21 cellular contexts compared by ENCODE assay signal in the genomic region with DNA sequence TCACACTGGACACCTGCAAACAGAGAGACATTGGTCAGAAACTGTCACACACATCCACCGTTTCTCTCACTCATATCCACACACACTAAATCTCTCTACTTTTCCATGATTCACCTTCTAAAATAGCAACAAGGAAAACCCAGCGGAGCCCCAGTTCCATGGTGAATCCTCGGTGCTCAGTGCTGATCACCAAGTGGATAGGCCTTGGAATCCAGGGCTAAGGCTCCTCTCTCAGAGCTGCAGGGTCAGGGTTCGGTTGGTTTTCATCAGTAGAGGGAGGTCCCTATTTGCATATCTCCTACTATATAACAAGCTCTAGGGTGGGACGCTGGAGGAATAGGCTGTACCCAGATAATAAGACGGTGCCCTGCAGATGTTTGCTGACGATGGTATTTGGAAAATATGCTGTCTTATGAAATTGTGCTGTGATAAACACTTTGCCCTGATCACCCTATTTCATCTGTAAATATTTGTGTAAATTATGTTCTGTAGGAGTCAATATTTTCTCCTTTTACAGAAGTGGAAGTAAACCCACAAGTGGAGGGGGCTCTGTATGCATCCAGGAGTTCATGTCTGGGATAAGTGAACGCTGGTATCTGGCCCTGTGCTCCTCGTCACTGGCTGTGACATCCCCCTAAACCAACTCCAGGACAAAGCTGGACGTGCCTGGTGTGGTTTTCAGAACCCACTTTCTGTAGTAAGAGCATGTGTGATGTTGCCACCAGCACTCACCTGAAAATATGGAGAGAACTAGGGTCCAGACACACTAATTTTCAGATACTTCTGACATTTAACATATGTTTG.
DNase-seq lines count a peak whose midpoint lies in the region; ATAC-seq and TF ChIP-seq lines count a peak whose summit lies in the region.
"Had no signal": no experiment of that assay in that cellular context is flagged by ENCODE, and none has a peak within 500 bp of the region (broad histone marks: within the 10 kb centered on the region; RNA-seq: fewer than 3 reads in every experiment).

No MANE protein-coding gene starts in this region.

- H3K27ac Mint-ChIP-seq in activated B cell treated with CpG ODN at 0.5 μM for 24 hours: peak overlapping the region; percentile 70
- no peak overlapping the region for H3K27ac Mint-ChIP-seq in stimulated activated memory B cell treated with anti-CD40 and anti-IgM and Interleukin-4, amounts not matched to agents 10 μg/mL and 1 μg/mL and 100 μg/mL, for 72 hours

- DNase-seq in DND-41 (no peak), activated B cell treated with CpG ODN at 0.5 μM for 24 hours (no peak), H4 (ENCODE audit: low spot score) (no peak)
- DNase-seq: C1 segment of cervical spinal cord, EL, GF-D8, MM.1S, NCI-H1048, NCI-H1417 treated with DMSO at 0.1 percent for 48 hours, NCI-H1930, NCI-H2227 treated with DMSO at 0.1 percent for 48 hours, NCI-H510A, NCI-H774, OCI-M1 had no signal

- POLR2A ChIA-PET in activated B cell treated with CpG ODN at 0.5 μM for 24 hours (lab: Charles Lee): interaction anchor here (0.6 to 1.7 kb wide), 2 partner anchors 373 to 559 kb away, joined by 10 to 15 read pairs; no protein-coding TSS in a partner anchor

- H3K27ac ChIP-seq in DND-41 (ENCODE audit: low read length): peak overlapping the region; percentile 91
- peak overlapping the region; percentile 63 for H3K27ac ChIP-seq in KOPT-K1 (ENCODE audit: low read depth, low read length, poor library complexity, severe bottlenecking)
- H3K27ac ChIP-seq: SJSA1 had no signal

- H3K79me2 ChIP-seq in DND-41 (ENCODE audit: insufficient read depth, low read length): no peaks in the 10 kb centered on the region

- peak overlapping the region; percentile 77 for H3K4me3 Mint-ChIP-seq in activated B cell treated with CpG ODN at 0.5 μM for 24 hours
- H3K4me3 Mint-ChIP-seq in stimulated activated memory B cell treated with anti-CD40 and anti-IgM and Interleukin-4, amounts not matched to agents 10 μg/mL and 1 μg/mL and 100 μg/mL, for 72 hours: peak overlapping the region; percentile 80
- H3K4me3 Mint-ChIP-seq: CD8-positive, alpha-beta memory T cell had no signal

- peak overlapping the region; percentile 50 for H3K9ac ChIP-seq in DND-41 (ENCODE audit: low read depth, low read length)

- H3K4me1 ChIP-seq in DND-41 (ENCODE audit: insufficient read depth, low read length): peaks cover 42% of the 10 kb centered on the region
- H3K4me1 ChIP-seq: SJSA1 had no signal

- H3K4me3 ChIP-seq in DND-41 (ENCODE audit: low read depth in 1 of 2, low read length in 2 of 2): no peak overlapping the region
- H3K4me3 ChIP-seq: SJSA1 had no signal

- H3K9me3 ChIP-seq in DND-41 (ENCODE audit: insufficient read depth, low read length, severe bottlenecking) (no peaks in the 10 kb centered on the region), KOPT-K1 (ENCODE audit: insufficient read depth, low read length, poor library complexity, severe bottlenecking) (no peaks in the 10 kb centered on the region)
- H3K9me3 ChIP-seq: SJSA1 had no signal

- intact Hi-C loops in activated B cell treated with CpG ODN at 0.5 μM for 24 hours (cut with micrococcal nuclease): no loop called here

- H3K27me3 Mint-ChIP-seq in activated B cell treated with CpG ODN at 0.5 μM for 24 hours: peaks cover 9% of the 10 kb centered on the region
- H3K27me3 Mint-ChIP-seq in stimulated activated memory B cell treated with anti-CD40 and anti-IgM and Interleukin-4, amounts not matched to agents 10 μg/mL and 1 μg/mL and 100 μg/mL, for 72 hours: peaks cover 13% of the 10 kb centered on the region

- peaks cover 7% of the 10 kb centered on the region for H3K4me1 Mint-ChIP-seq in activated B cell treated with CpG ODN at 0.5 μM for 24 hours
- H3K4me1 Mint-ChIP-seq in stimulated activated memory B cell treated with anti-CD40 and anti-IgM and Interleukin-4, amounts not matched to agents 10 μg/mL and 1 μg/mL and 100 μg/mL, for 72 hours: peaks cover 18% of the 10 kb centered on the region

- H2AFZ ChIP-seq in DND-41 (ENCODE audit: low read depth, low read length): peak overlapping the region; percentile 67

- H3K36me3 ChIP-seq in DND-41 (ENCODE audit: insufficient read depth, low read length): no peaks in the 10 kb centered on the region
- no peaks in the 10 kb centered on the region for H3K36me3 ChIP-seq in KOPT-K1 (ENCODE audit: insufficient read depth, low read length)
- H3K36me3 ChIP-seq: SJSA1 had no signal

- no peaks in the 10 kb centered on the region for H3K36me3 Mint-ChIP-seq in activated B cell treated with CpG ODN at 0.5 μM for 24 hours (ENCODE audit: low read depth)
- H3K36me3 Mint-ChIP-seq in stimulated activated memory B cell treated with anti-CD40 and anti-IgM and Interleukin-4, amounts not matched to agents 10 μg/mL and 1 μg/mL and 100 μg/mL, for 72 hours: no peaks in the 10 kb centered on the region
- H3K36me3 Mint-ChIP-seq: CD8-positive, alpha-beta memory T cell had no signal

- CTCF ChIA-PET in activated B cell treated with CpG ODN at 0.5 μM for 24 hours (lab: Charles Lee): interaction anchor here (0.6 kb wide), 1 partner anchor 301 kb away, joined by 4 read pairs; no protein-coding TSS in a partner anchor

- H3K9me3 Mint-ChIP-seq in activated B cell treated with CpG ODN at 0.5 μM for 24 hours: no peaks in the 10 kb centered on the region
- no peaks in the 10 kb centered on the region for H3K9me3 Mint-ChIP-seq in stimulated activated memory B cell treated with anti-CD40 and anti-IgM and Interleukin-4, amounts not matched to agents 10 μg/mL and 1 μg/mL and 100 μg/mL, for 72 hours
- H3K9me3 Mint-ChIP-seq: CD8-positive, alpha-beta memory T cell had no signal

- peak overlapping the region; percentile 51 for H3K4me2 ChIP-seq in DND-41 (ENCODE audit: insufficient read depth, low read length)

- H4K20me1 ChIP-seq in DND-41 (ENCODE audit: insufficient read depth, low read length): no peaks in the 10 kb centered on the region

- H3K27me3 ChIP-seq in DND-41 (ENCODE audit: insufficient read depth, low read length, poor library complexity): no peaks in the 10 kb centered on the region
- H3K27me3 ChIP-seq: SJSA1 had no signal

- TF ChIP-seq CTCF in DND-41 (IDR thresholded peaks at IDR 0.05; ENCODE audit: borderline replicate concordance, extremely low read depth, low read length, poor library complexity, severe bottlenecking) (no peak), activated B cell treated with CpG ODN at 0.5 μM for 24 hours (IDR thresholded peaks at IDR 0.05) (no peak)

- ATAC-seq in DND-41 (ENCODE audit: insufficient read depth, low read depth) (0 out of 3 replicates have a peak, but pooled peaks have one; percentile 22), activated B cell treated with CpG ODN at 0.5 μM for 24 hours (ENCODE audit: low read depth) (no peak), GM18517 (IDR thresholded peaks at IDR 0.05; ENCODE audit: unreplicated experiment) (no peak), GM21723 (IDR thresholded peaks at IDR 0.05; ENCODE audit: unreplicated experiment) (no peak)
- ATAC-seq in stimulated activated memory B cell treated with anti-CD40 and anti-IgM and Interleukin-4, amounts not matched to agents 10 μg/mL and 1 μg/mL and 100 μg/mL, for 72 hours: no peak
- ATAC-seq: Right ventricle myocardium inferior had no signal
